In the genomic region with DNA sequence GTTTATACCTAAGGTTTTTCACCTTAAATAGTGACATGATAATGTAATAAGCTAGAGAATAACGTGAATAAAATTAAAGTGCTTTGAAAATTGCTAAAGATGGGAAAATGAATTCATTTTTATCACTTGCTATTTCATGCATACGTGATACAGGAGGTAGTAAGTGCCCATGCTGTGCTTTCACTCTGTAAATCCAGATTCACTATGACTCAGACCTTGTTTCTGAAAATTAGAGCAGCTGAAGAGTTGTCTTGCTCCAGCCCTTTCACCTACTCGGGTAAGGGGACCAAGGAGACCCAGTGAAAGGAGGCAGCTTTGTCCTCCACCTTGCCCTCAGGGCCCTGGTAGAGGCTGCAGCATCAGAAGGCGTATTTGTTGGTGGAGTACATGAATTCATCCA, we compare ENCODE assay signal across 19 cellular contexts.
DNase-seq lines count a peak whose midpoint lies in the region; ATAC-seq and TF ChIP-seq lines count a peak whose summit lies in the region.
"Had no signal": no experiment of that assay in that cellular context is flagged by ENCODE, and none has a peak within 500 bp of the region (broad histone marks: within the 10 kb centered on the region; RNA-seq: fewer than 3 reads in every experiment).

No MANE protein-coding gene starts in this region.

- no peak overlapping the region for H3K4me3 ChIP-seq in esophagus squamous epithelium

- peaks cover 0 to 16% (median 0%) of the 10 kb centered on the region in 3 donors for H3K4me1 ChIP-seq in esophagus squamous epithelium

- intact Hi-C loops in esophagus squamous epithelium (cut with DNase I): no loop called here

- peaks cover 0 to 4% (median 0%) of the 10 kb centered on the region in 3 donors for H3K9me3 ChIP-seq in esophagus squamous epithelium

- no peak overlapping the region for H3K27ac ChIP-seq in esophagus squamous epithelium

- WGBS in esophagus squamous epithelium, 2 donors: 77 to 83% methylated on average over 4 of the region's 4 CpGs

- DNase-seq in SKM-1 (lab: John Stamatoyannopoulos, UW; ENCODE audit: unreplicated experiment) (no peak), esophagus squamous epithelium (lab: John Stamatoyannopoulos, UW) (no peak)
- DNase-seq: activated CD4-positive, alpha-beta memory T cell treated with anti-CD3 and anti-CD28 coated beads for 36 hours; activated naive CD8-positive, alpha-beta T cell treated with anti-CD3 and anti-CD28 coated beads, Interleukin-2, amount 10 ng/mL, durations not matched to agents 7 days and 5 days; AML-193; DMS153; effector CD4-positive, alpha-beta T cell; HFFc6; KG1; NCI-H1105 treated with DMSO at 0.1 percent for 48 hours; SHP77 treated with DMSO at 0.1 percent for 48 hours; T1000 had no signal

- TF ChIP-seq CTCF in esophagus squamous epithelium (IDR thresholded peaks at IDR 0.05): no peak

- peak; percentile 72 for ATAC-seq in GM18498 (IDR thresholded peaks at IDR 0.05; ENCODE audit: unreplicated experiment)
- ATAC-seq in GM18873 (IDR thresholded peaks at IDR 0.05; ENCODE audit: low FRiP score, unreplicated experiment): peak; percentile 67
- ATAC-seq in HG02852 (IDR thresholded peaks at IDR 0.05; ENCODE audit: unreplicated experiment): peak; percentile 59
- ATAC-seq in HG03575 (IDR thresholded peaks at IDR 0.05; ENCODE audit: extremely low read depth, insufficient number of reproducible peaks, low FRiP score, unreplicated experiment): peak; percentile 69
- ATAC-seq in GM21515 (IDR thresholded peaks at IDR 0.05; ENCODE audit: unreplicated experiment): no peak
- ATAC-seq in GM21717 (IDR thresholded peaks at IDR 0.05; ENCODE audit: unreplicated experiment): no peak
- ATAC-seq: left lobe of liver had no signal

- no peaks in the 10 kb centered on the region for H3K36me3 ChIP-seq in esophagus squamous epithelium

- no peak for TF ChIP-seq POLR2A in esophagus squamous epithelium (IDR thresholded peaks at IDR 0.05)

- no peaks in the 10 kb centered on the region for H3K27me3 ChIP-seq in esophagus squamous epithelium

Comparison
In these comparisons a context has a peak if more than half of its experiments do, and no peak if none do; other contexts are left out.
1. ATAC-seq: peak in GM18498 (single experiment), GM18873 (single experiment), HG02852 (single experiment) and HG03575 (single experiment); none in GM21515 (single experiment) and GM21717 (single experiment).